In the genomic region with DNA sequence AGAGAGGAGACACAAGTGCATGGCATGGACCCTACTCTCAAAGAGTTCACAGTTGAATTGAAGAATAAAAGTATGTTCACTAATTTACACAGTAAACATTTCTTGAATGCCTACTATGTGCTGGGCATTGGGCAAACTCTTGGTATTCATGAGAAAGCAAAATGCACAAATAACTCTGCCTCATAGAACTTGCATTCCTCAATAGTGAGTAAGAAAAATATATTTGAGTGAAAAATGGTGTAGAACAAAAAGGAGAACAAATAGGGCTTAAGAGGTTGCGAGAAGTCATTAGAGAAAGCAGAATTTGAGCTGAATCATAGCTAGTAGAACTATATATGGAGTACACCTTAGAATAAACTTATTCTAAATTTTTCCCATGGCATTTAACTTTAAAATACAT, we compare ENCODE assay signal across 1 cellular context.
TF ChIP-seq lines count a peak whose summit lies in the region.

No MANE protein-coding gene starts in this region.

TF ChIP-seq in endothelial cell of umbilical vein, 7 proteins besides CTCF, POLR2A, EP300 and RAD21:
- TF ChIP-seq JUN (IDR thresholded peaks at IDR 0.05; ENCODE audit: borderline replicate concordance, insufficient read depth, insufficient read length, low read depth) (no peak), FOS (IDR thresholded peaks at IDR 0.05; ENCODE audit: borderline replicate concordance, insufficient read depth, low read length) (no peak), POLR2AphosphoS5 (IDR thresholded peaks at IDR 0.05; ENCODE audit: insufficient read depth, low read depth, low read length) (no peak), GATA2 (IDR thresholded peaks at IDR 0.05; ENCODE audit: insufficient read depth, insufficient read length, low read depth, low read length) (no peak), MYC (IDR thresholded peaks at IDR 0.05; ENCODE audit: low read depth, low read length) (no peak), EZH2 (IDR thresholded peaks at IDR 0.05; ENCODE audit: borderline replicate concordance, low read depth, low read length, severe bottlenecking) (no peak)
- TF ChIP-seq, protein P1, sequence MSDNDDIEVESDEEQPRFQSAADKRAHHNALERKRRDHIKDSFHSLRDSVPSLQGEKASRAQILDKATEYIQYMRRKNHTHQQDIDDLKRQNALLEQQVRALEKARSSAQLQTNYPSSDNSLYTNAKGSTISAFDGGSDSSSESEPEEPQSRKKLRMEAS (IDR thresholded peaks at IDR 0.05; ENCODE audit: insufficient read depth, insufficient read length), result no peak
TF ChIP-seq in endothelial cell of umbilical vein: peak in this region for 0.
